In the genomic region with DNA sequence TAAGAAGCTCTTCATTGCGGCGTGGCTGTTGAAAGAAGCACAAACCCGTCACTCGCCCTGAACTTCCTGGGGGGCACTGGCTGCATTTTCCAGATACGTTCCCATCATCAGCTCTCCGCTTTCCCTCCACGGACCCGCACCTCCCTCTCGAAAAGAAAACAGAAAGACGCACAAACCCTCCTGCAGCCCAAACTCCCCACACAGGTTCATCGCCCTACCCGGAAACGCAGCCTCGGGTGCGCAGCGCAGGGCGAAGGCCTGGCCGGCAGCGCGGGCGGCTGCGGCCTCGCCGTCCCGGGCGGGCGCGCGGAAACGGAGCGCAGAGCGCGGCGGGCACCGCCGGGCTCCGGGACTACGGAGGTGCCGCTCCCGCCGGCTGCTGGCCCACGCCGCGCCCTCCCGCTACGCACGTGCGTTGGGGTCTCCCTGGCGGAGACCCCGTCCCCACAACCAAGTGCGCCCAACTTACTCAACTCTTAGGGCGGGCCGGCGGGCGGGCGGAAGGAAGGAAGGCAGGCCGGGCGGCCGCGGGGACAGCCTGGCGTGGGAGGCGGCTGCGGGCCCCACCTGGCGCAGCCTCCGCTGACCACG, we compare ENCODE assay signal across 8 cellular contexts.
DNase-seq lines count a peak whose midpoint lies in the region; ATAC-seq lines count a peak whose summit lies in the region.

No MANE protein-coding gene starts in this region.

- ATAC-seq in GM18909 (IDR thresholded peaks at IDR 0.05; ENCODE audit: poor library complexity, unreplicated experiment) (peak; percentile 48), HG03103 (IDR thresholded peaks at IDR 0.05; ENCODE audit: low read depth, unreplicated experiment) (peak; percentile 35)

- DNase-seq in Ammon's horn (ENCODE audit: low spot score) (peak; percentile 7), SW480 (ENCODE audit: low spot score) (peak; percentile 21), astrocyte of the hippocampus (ENCODE audit: low read depth, low spot score) (peak; percentile 70), SKM-1 treated with dmso at 0.1 percent for 144 hours (lab: John Stamatoyannopoulos, UW; ENCODE audit: unreplicated experiment) (no peak)
- peak; percentile 12 to 40 for DNase-seq in stimulated activated CD4-positive, alpha-beta T cell treated with anti-CD3 and anti-CD28 coated beads, Interleukin-15, amount 100 ng/mL, for 1 hour (ENCODE audit: low read depth in 1 of 2, low spot score in 1 of 2)

- H3K4me3 ChIP-seq in iPS-11a (ENCODE audit: low read depth, low read length) = peak overlapping the region; percentile 72
